Comparison of ENCODE assay signal across 8 cellular contexts in the genomic region with DNA sequence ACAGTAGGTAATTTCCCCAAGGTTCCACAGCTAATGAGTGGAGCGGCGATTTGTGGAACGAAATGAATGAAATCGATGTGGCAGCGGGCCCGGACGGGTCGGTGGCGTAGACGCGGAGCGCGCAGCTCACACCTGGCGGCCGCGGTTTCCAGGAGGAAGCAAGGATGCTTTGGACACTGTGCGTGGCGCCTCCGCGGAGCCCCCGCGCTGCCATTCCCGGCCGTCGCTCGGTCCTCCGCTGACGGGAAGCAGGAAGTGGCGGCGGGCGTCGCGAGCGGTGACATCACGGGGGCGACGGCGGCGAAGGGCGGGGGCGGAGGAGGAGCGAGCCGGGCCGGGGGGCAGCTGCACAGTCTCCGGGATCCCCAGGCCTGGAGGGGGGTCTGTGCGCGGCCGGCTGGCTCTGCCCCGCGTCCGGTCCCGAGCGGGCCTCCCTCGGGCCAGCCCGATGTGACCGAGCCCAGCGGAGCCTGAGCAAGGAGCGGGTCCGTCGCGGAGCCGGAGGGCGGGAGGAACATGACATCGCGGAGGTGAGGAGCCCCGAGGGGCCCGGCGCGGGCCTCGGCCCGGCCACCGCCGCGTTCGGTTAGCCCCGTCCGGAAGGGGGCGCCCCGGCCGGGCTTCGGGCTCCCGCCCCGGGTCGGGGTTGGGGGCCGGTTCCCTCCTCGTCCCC. TPM values are rescaled to one million over a fixed set of nuclear protein-coding genes. Genes with fewer than 3 reads are reported as not detected.
A peak's percentile ranks its signal among the peaks of the same experiment; 100 is the strongest.
DNase-seq lines count a peak whose midpoint lies in the region; ATAC-seq and TF ChIP-seq lines count a peak whose summit lies in the region.

A gene (plus strand): TSS at position 352 of the 673 bp plus-strand sequence. CDS start 165 bp downstream, at position 517.

- H3K27me3 Mint-ChIP-seq in activated CD4-positive, alpha-beta T cell treated with anti-CD3 and anti-CD28 coated beads, Interleukin-2, amount 10 ng/mL, durations not matched to agents 7 days and 5 days: no peaks in the 10 kb centered on the region

- H3K27ac Mint-ChIP-seq in activated CD4-positive, alpha-beta T cell treated with anti-CD3 and anti-CD28 coated beads, Interleukin-2, amount 10 ng/mL, durations not matched to agents 7 days and 5 days: peak within 1 kb of the TSS; percentile 96

- no peaks in the 10 kb centered on the region for H3K9me3 ChIP-seq in left lung

- CTCF ChIA-PET in activated CD4-positive, alpha-beta T cell treated with anti-CD3 and anti-CD28 coated beads, Interleukin-2, amount 10 ng/mL, durations not matched to agents 7 days and 5 days (lab: Charles Lee): interaction anchor here (0.6 kb wide), 1 partner anchor 9 kb away, joined by 3 read pairs; no protein-coding TSS in a partner anchor

- DNase-seq in AML-193 (lab: John Stamatoyannopoulos, UW) (peak; percentile 51 to 52), NCI-H526 (lab: John Stamatoyannopoulos, UW) (peak; percentile 44 to 89), dedifferentiated amniotic fluid mesenchymal stem cell (ENCODE audit: extremely low spot score) (peak; percentile 77), left lung (peak; percentile 90 to 98)
- peak; percentile 90 for DNase-seq in activated CD4-positive, alpha-beta T cell treated with anti-CD3 and anti-CD28 coated beads, Interleukin-2, amount 10 ng/mL, durations not matched to agents 7 days and 5 days
- DNase-seq in stimulated activated CD4-positive, alpha-beta T cell treated with anti-CD3 and anti-CD28 coated beads, Interleukin-2, amount 100 ng/mL, for 48 hours: peak; percentile 90 to 91

- H3K27ac ChIP-seq in left lung: peak within 1 kb of the TSS; percentile 96 to 98

- POLR2A ChIA-PET in activated CD4-positive, alpha-beta T cell treated with anti-CD3 and anti-CD28 coated beads, Interleukin-2, amount 10 ng/mL, durations not matched to agents 7 days and 5 days (lab: Charles Lee): no interaction called here

- peak within 1 kb of the TSS; percentile 93 for H3K4me3 Mint-ChIP-seq in activated CD4-positive, alpha-beta T cell treated with anti-CD3 and anti-CD28 coated beads, Interleukin-2, amount 10 ng/mL, durations not matched to agents 7 days and 5 days

- H3K4me1 ChIP-seq in left lung: peaks cover 6 to 49% of the 10 kb centered on the region in 2 donors

- no peaks in the 10 kb centered on the region for H3K36me3 ChIP-seq in left lung

- H3K27me3 ChIP-seq in left lung: no peaks in the 10 kb centered on the region

- no peaks in the 10 kb centered on the region for H3K9me3 Mint-ChIP-seq in activated CD4-positive, alpha-beta T cell treated with anti-CD3 and anti-CD28 coated beads, Interleukin-2, amount 10 ng/mL, durations not matched to agents 7 days and 5 days

- TF ChIP-seq CTCF in left lung (IDR thresholded peaks at IDR 0.05): peak; percentile 16 to 26

- intact Hi-C loops in left lung (cut with DNase I): no loop called here

- peak within 1 kb of the TSS; percentile 86 to 95 for H3K4me3 ChIP-seq in left lung

- peaks cover 12% of the 10 kb centered on the region for H3K36me3 Mint-ChIP-seq in activated CD4-positive, alpha-beta T cell treated with anti-CD3 and anti-CD28 coated beads, Interleukin-2, amount 10 ng/mL, durations not matched to agents 7 days and 5 days (ENCODE audit: low read depth)

- H3K4me1 Mint-ChIP-seq in activated CD4-positive, alpha-beta T cell treated with anti-CD3 and anti-CD28 coated beads, Interleukin-2, amount 10 ng/mL, durations not matched to agents 7 days and 5 days: peaks cover 41% of the 10 kb centered on the region

- ATAC-seq in GM19023 (IDR thresholded peaks at IDR 0.05; ENCODE audit: unreplicated experiment) (peak; percentile 82), HG03175 (IDR thresholded peaks at IDR 0.05; ENCODE audit: unreplicated experiment) (peak; percentile 87), left lung (peak; percentile 93)

RNA-seq across cellular contexts. Expression of the gene that starts here (rescaled TPM):
- 10 to 100 TPM; 79.2 to 84.4 TPM for total RNA-seq in activated CD4-positive, alpha-beta T cell treated with anti-CD3 and anti-CD28 coated beads, Interleukin-2, amount 10 ng/mL, durations not matched to agents 7 days and 5 days
- 100 to 1,000 TPM; 100 to 118 TPM for total RNA-seq in left lung

Comparison
In these comparisons a context has a peak if more than half of its experiments do, and no peak if none do; other contexts are left out.
1. Peak in every context shown above with its lines: DNase-seq, ATAC-seq, H3K4me3 ChIP-seq and H3K27ac ChIP-seq.